8 cellular contexts compared by ENCODE assay signal in the genomic region with DNA sequence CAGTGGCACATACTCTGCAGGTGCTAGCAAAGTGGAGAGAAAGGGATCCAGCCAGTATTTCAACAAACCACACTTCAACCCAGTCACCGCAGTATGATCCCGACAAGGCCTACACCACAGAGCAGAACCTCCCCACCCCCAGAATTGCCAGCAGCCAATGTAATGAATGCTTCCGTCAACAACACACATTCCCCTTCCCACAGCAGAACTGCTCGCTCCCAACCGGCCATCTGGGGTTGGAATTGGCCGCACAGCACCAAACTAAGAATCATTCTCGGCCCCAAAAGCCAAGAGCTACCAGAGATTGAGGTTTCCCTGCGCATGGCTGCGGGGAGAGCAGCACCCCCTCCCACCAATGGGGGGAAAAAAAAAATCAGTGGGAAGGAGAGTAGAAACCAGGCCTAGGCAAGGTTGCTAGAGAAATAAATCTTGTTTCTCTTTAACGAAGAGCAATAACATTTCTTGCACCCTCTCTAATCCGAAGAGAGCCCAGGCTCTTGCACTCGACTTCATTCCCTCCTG. TPM values are rescaled to one million over a fixed set of nuclear protein-coding genes. Genes with fewer than 3 reads are reported as not detected.
DNase-seq lines count a peak whose midpoint lies in the region; ATAC-seq and TF ChIP-seq lines count a peak whose summit lies in the region.

No MANE protein-coding gene starts in this region.

- TF ChIP-seq CTCF in GM12875 (IDR thresholded peaks at IDR 0.05; ENCODE audit: borderline replicate concordance, insufficient read depth, low read depth, low read length): no peak

- peaks cover 52% of the 10 kb centered on the region for H3K4me1 Mint-ChIP-seq in activated CD4-positive, alpha-beta T cell treated with anti-CD3 and anti-CD28 coated beads, Interleukin-2, amount 10 ng/mL, durations not matched to agents 7 days and 5 days
- peaks cover 30 to 52% of the 10 kb centered on the region in 2 donors for H3K4me1 Mint-ChIP-seq in stimulated activated naive B cell treated with anti-CD40 and anti-IgM and Interleukin-4, amounts not matched to agents 10 μg/mL and 1 μg/mL and 100 μg/mL, for 72 hours

- peak overlapping the region; percentile 93 for H3K27ac Mint-ChIP-seq in activated CD4-positive, alpha-beta T cell treated with anti-CD3 and anti-CD28 coated beads, Interleukin-2, amount 10 ng/mL, durations not matched to agents 7 days and 5 days
- peak overlapping the region; percentile 86 for H3K27ac Mint-ChIP-seq in stimulated activated naive B cell treated with anti-CD40 and anti-IgM and Interleukin-4, amounts not matched to agents 10 μg/mL and 1 μg/mL and 100 μg/mL, for 72 hours

- H3K36me3 Mint-ChIP-seq in activated CD4-positive, alpha-beta T cell treated with anti-CD3 and anti-CD28 coated beads, Interleukin-2, amount 10 ng/mL, durations not matched to agents 7 days and 5 days (ENCODE audit: low read depth): peaks cover 18% of the 10 kb centered on the region
- H3K36me3 Mint-ChIP-seq in stimulated activated naive B cell treated with anti-CD40 and anti-IgM and Interleukin-4, amounts not matched to agents 10 μg/mL and 1 μg/mL and 100 μg/mL, for 72 hours: peaks cover 4 to 7% of the 10 kb centered on the region in 2 donors

- no peaks in the 10 kb centered on the region for H3K36me3 ChIP-seq in endocrine pancreas (ENCODE audit: control insufficient read depth, insufficient read depth, low read length)

- H3K4me3 Mint-ChIP-seq in activated CD4-positive, alpha-beta T cell treated with anti-CD3 and anti-CD28 coated beads, Interleukin-2, amount 10 ng/mL, durations not matched to agents 7 days and 5 days: peak overlapping the region; percentile 97
- peak overlapping the region; percentile 92 to 98 for H3K4me3 Mint-ChIP-seq in stimulated activated naive B cell treated with anti-CD40 and anti-IgM and Interleukin-4, amounts not matched to agents 10 μg/mL and 1 μg/mL and 100 μg/mL, for 72 hours

- H3K9me3 ChIP-seq in endocrine pancreas (ENCODE audit: control insufficient read depth, low read length): no peaks in the 10 kb centered on the region

- peaks cover 34% of the 10 kb centered on the region for H3K4me1 ChIP-seq in endocrine pancreas (ENCODE audit: control insufficient read depth, insufficient read depth, low read length)

- POLR2A ChIA-PET in activated CD4-positive, alpha-beta T cell treated with anti-CD3 and anti-CD28 coated beads, Interleukin-2, amount 10 ng/mL, durations not matched to agents 7 days and 5 days (lab: Charles Lee): no interaction called here

- no peaks in the 10 kb centered on the region for H3K27me3 ChIP-seq in endocrine pancreas (ENCODE audit: control insufficient read depth, insufficient read depth, low read length)

- peak overlapping the region; percentile 63 for H3K9ac ChIP-seq in endocrine pancreas (ENCODE audit: control insufficient read depth, insufficient read depth, low read length)

- H3K27me3 Mint-ChIP-seq in activated CD4-positive, alpha-beta T cell treated with anti-CD3 and anti-CD28 coated beads, Interleukin-2, amount 10 ng/mL, durations not matched to agents 7 days and 5 days: peaks cover 3% of the 10 kb centered on the region
- H3K27me3 Mint-ChIP-seq in stimulated activated naive B cell treated with anti-CD40 and anti-IgM and Interleukin-4, amounts not matched to agents 10 μg/mL and 1 μg/mL and 100 μg/mL, for 72 hours: no peaks in the 10 kb centered on the region

- no peaks in the 10 kb centered on the region for H3K9me3 Mint-ChIP-seq in activated CD4-positive, alpha-beta T cell treated with anti-CD3 and anti-CD28 coated beads, Interleukin-2, amount 10 ng/mL, durations not matched to agents 7 days and 5 days
- no peaks in the 10 kb centered on the region for H3K9me3 Mint-ChIP-seq in stimulated activated naive B cell treated with anti-CD40 and anti-IgM and Interleukin-4, amounts not matched to agents 10 μg/mL and 1 μg/mL and 100 μg/mL, for 72 hours

- H3K4me3 ChIP-seq in GM12875 (ENCODE audit: low read depth, low read length): peak overlapping the region; percentile 97
- peak overlapping the region; percentile 79 for H3K4me3 ChIP-seq in endocrine pancreas (ENCODE audit: control insufficient read depth, insufficient read depth, low read length)

- DNase-seq in A172 (ENCODE audit: low spot score) (peak; percentile 71), NCI-H2171 (lab: John Stamatoyannopoulos, UW) (peak; percentile 32), lung microvascular endothelial cell (ENCODE audit: low read depth in 2 of 2) (peak; percentile 87 to 90)
- peak; percentile 45 for DNase-seq in activated CD4-positive, alpha-beta T cell treated with anti-CD3 and anti-CD28 coated beads, Interleukin-2, amount 10 ng/mL, durations not matched to agents 7 days and 5 days
- DNase-seq in stimulated activated naive B cell treated with anti-CD40 and anti-IgM and Interleukin-4, amounts not matched to agents 10 μg/mL and 1 μg/mL and 100 μg/mL, for 72 hours: no peak

- no peak for ATAC-seq in stimulated activated naive B cell treated with anti-CD40 and anti-IgM and Interleukin-4, amounts not matched to agents 10 μg/mL and 1 μg/mL and 100 μg/mL, for 72 hours (replicated peaks)
- no peak for ATAC-seq in HG02973 (IDR thresholded peaks at IDR 0.05; ENCODE audit: unreplicated experiment)

- CTCF ChIA-PET in activated CD4-positive, alpha-beta T cell treated with anti-CD3 and anti-CD28 coated beads, Interleukin-2, amount 10 ng/mL, durations not matched to agents 7 days and 5 days (lab: Charles Lee): no interaction called here

RNA-seq across cellular contexts. Expression of a gene that starts 1.1 kb away (rescaled TPM):
- 12.1 and 12.4 TPM in 2 replicates for total RNA-seq in A172 (2014; rRNA removed; shearing (Covaris generic))
- total RNA-seq in activated CD4-positive, alpha-beta T cell treated with anti-CD3 and anti-CD28 coated beads, Interleukin-2, amount 10 ng/mL, durations not matched to agents 7 days and 5 days: 1 to 10 TPM; 6.2 to 7.7 TPM
- 8.5 and 10.1 TPM in 2 replicates for total RNA-seq in lung microvascular endothelial cell
